In genomic region chr17:32258383-32259121, GRCh38 we compare ENCODE assay signal across 20 cellular contexts. TPM values are rescaled to one million over a fixed set of nuclear protein-coding genes. Genes with fewer than 3 reads are reported as not detected.
DNase-seq lines count a peak whose midpoint lies in the region; ATAC-seq lines count a peak whose summit lies in the region.
"Had no signal": no experiment of that assay in that cellular context is flagged by ENCODE, and none has a peak within 500 bp of the region (broad histone marks: within the 10 kb centered on the region; RNA-seq: fewer than 3 reads in every experiment).

No MANE protein-coding gene starts in this region.

- no peak for ATAC-seq in HG03039 (IDR thresholded peaks at IDR 0.05; ENCODE audit: unreplicated experiment)
- ATAC-seq in GM18873 (IDR thresholded peaks at IDR 0.05; ENCODE audit: low FRiP score, unreplicated experiment): no peak
- ATAC-seq: heart left ventricle; mucosa of descending colon; stimulated activated effector memory CD8-positive, alpha-beta T cell treated with anti-CD3 and anti-CD28 coated beads, Interleukin-12 subunit alpha, Interleukin-12 subunit beta, amount 100 ng/mL, for 72 hours; upper lobe of right lung had no signal

- DNase-seq in Ammon's horn (ENCODE audit: low spot score): peak; percentile 52
- peak; percentile 95 for DNase-seq in NCI-H1694 (lab: John Stamatoyannopoulos, UW)
- DNase-seq in SK-N-DZ (ENCODE audit: low spot score): peak; percentile 52
- no peak for DNase-seq in pons (ENCODE audit: low spot score)
- no peak for DNase-seq in NCI-H146 treated with DMSO at 0.1 percent for 48 hours (lab: John Stamatoyannopoulos, UW; ENCODE audit: unreplicated experiment)
- DNase-seq: GDM1, heart left ventricle, KBM-7, kidney glomerular epithelial cell, mucosa of descending colon, NCI-H1105, upper lobe of right lung had no signal

- H3K27me3 ChIP-seq in layer of hippocampus (ENCODE audit: control insufficient read depth, insufficient read depth, low read length): no peaks in the 10 kb centered on the region
- H3K27me3 ChIP-seq: esophagus muscularis mucosa had no signal

- peak overlapping the region; percentile 30 for H3K27ac ChIP-seq in layer of hippocampus (ENCODE audit: low read depth, low read length)
- H3K27ac ChIP-seq: esophagus muscularis mucosa, heart left ventricle, HL-60, RWPE1, skin epidermis, upper lobe of right lung had no signal

RNA-seq across cellular contexts. Expression of gene RHBDL3, which starts 7.1 kb away (rescaled TPM):
- polyA plus RNA-seq in SK-N-DZ (2014; cell fraction: cytosol; rRNA removed): 1.3 and 2.5 TPM in 2 replicates
- polyA plus RNA-seq in SK-N-DZ (2014; cell fraction: nucleus; rRNA removed): 1.6 and 2.1 TPM in 2 replicates

Comparison
In these comparisons a context has a peak if more than half of its experiments do, and no peak if none do; other contexts are left out.
1. DNase-seq: peak in Ammon's horn (single experiment), NCI-H1694 (single experiment) and SK-N-DZ (single experiment); none in pons (single experiment) and NCI-H146 treated with DMSO at 0.1 percent for 48 hours (single experiment).